ENCODE assay signal across 7 cellular contexts in the genomic region with DNA sequence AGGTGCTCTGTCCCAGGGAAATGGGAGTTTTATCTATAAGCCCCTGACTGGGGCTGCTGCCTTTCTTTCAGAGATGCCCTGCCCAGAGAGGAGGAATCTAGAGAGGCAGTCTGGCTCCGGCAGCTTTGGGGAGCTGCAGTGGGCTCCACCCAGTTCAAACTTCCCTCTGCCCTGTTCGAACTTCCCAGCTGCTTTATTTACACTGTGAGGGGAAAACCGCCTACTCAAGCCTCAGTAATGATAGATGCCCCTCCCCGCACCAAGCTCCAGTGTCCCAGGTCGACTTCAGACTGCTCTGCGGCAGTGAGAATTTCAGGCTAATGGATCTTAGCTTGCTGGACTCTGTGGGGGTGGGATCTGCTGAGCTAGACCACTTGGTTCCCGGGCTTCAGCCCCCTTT.
DNase-seq lines count a peak whose midpoint lies in the region; ATAC-seq, FAIRE-seq and TF ChIP-seq lines count a peak whose summit lies in the region.
"Not testable (repeated sequence)": the region's sequence is repeated elsewhere in the genome, so short reads cannot be mapped to it uniquely, and the experiment has no call there.

No MANE protein-coding gene starts in this region.

- not testable (repeated sequence) for H3K27ac ChIP-seq in small intestine (ENCODE audit: low read depth in 1 of 2, low read length in 1 of 2)

- not testable (repeated sequence) for H3K27me3 ChIP-seq in bronchial epithelial cell (ENCODE audit: control insufficient read depth, insufficient read depth, low read length); small intestine (ENCODE audit: control insufficient read depth in 2 of 2, insufficient read depth in 2 of 2, low read length in 2 of 2)

- DNase-seq in ELF-1 (ENCODE audit: low read depth, low spot score), result peak; percentile 56
- DNase-seq in NCI-H2227 (lab: John Stamatoyannopoulos, UW; ENCODE audit: unreplicated experiment), result peak; percentile 6
- DNase-seq in bronchial epithelial cell (ENCODE audit: low read depth), result peak; percentile 4
- peak; percentile 32 for DNase-seq in left kidney (ENCODE audit: low read depth, low spot score)
- peak; percentile 63 for DNase-seq in small intestine

- H3K9me3 ChIP-seq in small intestine (ENCODE audit: control insufficient read depth, low read depth), result not testable (repeated sequence)

- 13 to 29% (median 26%) methylated on average over 7 of the region's 7 CpGs for WGBS in small intestine, 3 donors

- ATAC-seq in GM18868 (IDR thresholded peaks at IDR 0.05; ENCODE audit: unreplicated experiment) (peak; percentile 17), HG02870 (IDR thresholded peaks at IDR 0.05; ENCODE audit: unreplicated experiment) (peak; percentile 25)

- not testable (repeated sequence) for FAIRE-seq in bronchial epithelial cell (lab: Jason Lieb, UNC); small intestine (lab: Jason Lieb, UNC)

- not testable (repeated sequence) for H3K36me3 ChIP-seq in bronchial epithelial cell (ENCODE audit: control insufficient read depth, insufficient read depth, low read length); small intestine (ENCODE audit: control insufficient read depth in 2 of 2, insufficient read depth in 2 of 2, low read length in 2 of 2)

- not testable (repeated sequence) for H3K4me1 ChIP-seq in small intestine (ENCODE audit: control insufficient read depth in 2 of 2, insufficient read depth in 1 of 2, low read depth in 1 of 2, low read length in 1 of 2)

- not testable (repeated sequence) for H3K4me3 ChIP-seq in bronchial epithelial cell (ENCODE audit: low read depth, low read length); small intestine (ENCODE audit: low read depth in 1 of 2, low read length in 2 of 2)

- not testable (repeated sequence) for TF ChIP-seq CTCF in bronchial epithelial cell (IDR thresholded peaks at IDR 0.05; ENCODE audit: insufficient read depth, low read length, severe bottlenecking)

Comparison
In these comparisons a context has a peak if more than half of its experiments do, and no peak if none do; other contexts are left out.
1. DNase-seq: peak in every context shown above with its lines; median percentile 63 in small intestine; 56 in ELF-1; 32 in left kidney; 6 in NCI-H2227; 4 in bronchial epithelial cell.